ENCODE assay signal across 22 cellular contexts in the genomic region with DNA sequence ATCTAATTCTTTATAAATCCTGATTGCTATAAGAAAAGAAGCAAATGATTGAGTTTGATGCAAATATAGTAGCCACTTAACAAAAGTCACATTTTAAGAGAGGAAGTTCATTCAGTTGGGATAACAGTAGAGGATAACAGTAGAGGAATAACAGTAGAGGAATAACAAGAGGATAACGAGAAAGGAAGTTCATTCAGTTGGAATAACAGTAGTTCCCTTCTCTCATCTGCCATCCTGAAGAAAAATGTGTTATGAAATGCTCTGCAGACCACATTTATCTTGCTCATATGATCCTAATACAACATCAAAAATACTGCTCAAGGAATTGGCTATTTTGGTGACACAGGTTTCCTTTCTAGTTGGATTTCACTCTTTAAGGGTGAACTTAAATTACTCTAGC.
A peak's percentile ranks its signal among the peaks of the same experiment; 100 is the strongest.
DNase-seq lines count a peak whose midpoint lies in the region; ATAC-seq, FAIRE-seq and TF ChIP-seq lines count a peak whose summit lies in the region.
"Had no signal": no experiment of that assay in that cellular context is flagged by ENCODE, and none has a peak within 500 bp of the region (broad histone marks: within the 10 kb centered on the region; RNA-seq: fewer than 3 reads in every experiment).

No MANE protein-coding gene starts in this region.

- TF ChIP-seq CTCF in astrocyte (IDR thresholded peaks at IDR 0.05; ENCODE audit: insufficient read depth, low read depth, low read length) (no peak), gastroesophageal sphincter (IDR thresholded peaks at IDR 0.05) (no peak), natural killer cell (IDR thresholded peaks at IDR 0.05) (no peak)

- no peaks in the 10 kb centered on the region for H3K9me3 ChIP-seq in astrocyte (ENCODE audit: insufficient read depth, low read depth, low read length)
- no peaks in the 10 kb centered on the region for H3K9me3 ChIP-seq in iPS-20b (ENCODE audit: insufficient read depth, low read depth, low read length)
- H3K9me3 ChIP-seq in gastroesophageal sphincter: no peaks in the 10 kb centered on the region
- H3K9me3 ChIP-seq: A549, Caco-2 had no signal

- TF ChIP-seq POLR2A in H54 (IDR thresholded peaks at IDR 0.05; ENCODE audit: low read depth, low read length) (no peak), gastroesophageal sphincter (IDR thresholded peaks at IDR 0.05) (no peak)

- FAIRE-seq in H54 (lab: Jason Lieb, UNC): peak; percentile 43
- FAIRE-seq in astrocyte (lab: Jason Lieb, UNC): peak; percentile 43
- FAIRE-seq: A549, GM12892, GM18507 had no signal

- H3K36me3 Mint-ChIP-seq in astrocyte (ENCODE audit: low read depth, unreplicated experiment): no peaks in the 10 kb centered on the region
- no peaks in the 10 kb centered on the region for H3K36me3 Mint-ChIP-seq in natural killer cell

- H3K27ac Mint-ChIP-seq in astrocyte (ENCODE audit: unreplicated experiment) (no peak overlapping the region), natural killer cell (no peak overlapping the region)
- H3K27ac Mint-ChIP-seq: CD4-positive, alpha-beta T cell had no signal

- H3K27me3 Mint-ChIP-seq in astrocyte (ENCODE audit: low read depth, unreplicated experiment) (no peaks in the 10 kb centered on the region), natural killer cell (ENCODE audit: low read depth in 2 of 2) (no peaks in the 10 kb centered on the region)
- H3K27me3 Mint-ChIP-seq: CD4-positive, alpha-beta T cell had no signal

- DNase-seq in NCI-H2171 treated with DMSO at 0.1 percent for 48 hours (lab: John Stamatoyannopoulos, UW) (peak; percentile 8), NCI-H2171 (lab: John Stamatoyannopoulos, UW) (no peak), H54 (ENCODE audit: insufficient read length, low spot score) (no peak), astrocyte (ENCODE audit: low read depth) (no peak), OCI-M2 (lab: John Stamatoyannopoulos, UW; ENCODE audit: unreplicated experiment) (no peak), natural killer cell (no peak)
- DNase-seq: AML-193; Caco-2; CD4-positive, alpha-beta T cell; DMS153; DMS79; GDM1; HCEC 1CT; IMR-90 had no signal

- H3K4me1 ChIP-seq in astrocyte (ENCODE audit: insufficient read depth, low read length) (peaks cover 17% of the 10 kb centered on the region), iPS-20b (ENCODE audit: insufficient read depth, low read length) (peaks cover 36% of the 10 kb centered on the region; the same call in 1 of the 2 replicates), gastroesophageal sphincter (no peaks in the 10 kb centered on the region)
- H3K4me1 ChIP-seq: A549, Caco-2 had no signal

- H2AFZ ChIP-seq in astrocyte (ENCODE audit: low read depth, low read length): no peak overlapping the region

- ATAC-seq in gastroesophageal sphincter: no peak
- no peak for ATAC-seq in natural killer cell
- ATAC-seq: A549 had no signal

- H3K27me3 ChIP-seq in astrocyte (ENCODE audit: insufficient read depth, low read length): no peaks in the 10 kb centered on the region
- no peaks in the 10 kb centered on the region for H3K27me3 ChIP-seq in iPS-20b (ENCODE audit: insufficient read depth, low read length)
- no peaks in the 10 kb centered on the region for H3K27me3 ChIP-seq in gastroesophageal sphincter

- H3K9me3 Mint-ChIP-seq in astrocyte (ENCODE audit: unreplicated experiment): no peaks in the 10 kb centered on the region
- peaks cover 2 to 4% of the 10 kb centered on the region in 2 donors for H3K9me3 Mint-ChIP-seq in natural killer cell
- H3K9me3 Mint-ChIP-seq: CD4-positive, alpha-beta T cell had no signal

- intact Hi-C loops in natural killer cell (cut with micrococcal nuclease): no loop called here

- no peaks in the 10 kb centered on the region for H3K79me2 ChIP-seq in astrocyte (ENCODE audit: insufficient read depth, low read length)

- H3K9ac ChIP-seq in astrocyte (ENCODE audit: low read length) (no peak overlapping the region), iPS-20b (ENCODE audit: low read depth, low read length) (0 out of 2 replicates have a peak overlapping the region, but pooled peaks have one; percentile 2)

- H3K4me3 Mint-ChIP-seq in astrocyte (ENCODE audit: unreplicated experiment) (no peak overlapping the region), natural killer cell (no peak overlapping the region)
- H3K4me3 Mint-ChIP-seq: CD4-positive, alpha-beta T cell had no signal

- H3K4me2 ChIP-seq in astrocyte (ENCODE audit: low read length): no peak overlapping the region
- H3K4me2 ChIP-seq: A549 had no signal

- no peak overlapping the region for H3K4me3 ChIP-seq in astrocyte (ENCODE audit: insufficient read depth, low read depth, low read length)
- no peak overlapping the region; the same call in 1 of the 2 replicates for H3K4me3 ChIP-seq in iPS-20b (ENCODE audit: low read length)
- H3K4me3 ChIP-seq in gastroesophageal sphincter: no peak overlapping the region
- H3K4me3 ChIP-seq: A549 had no signal

- TF ChIP-seq EP300 in gastroesophageal sphincter (IDR thresholded peaks at IDR 0.05): no peak

- H4K20me1 ChIP-seq in astrocyte (ENCODE audit: insufficient read depth, low read length): no peaks in the 10 kb centered on the region

- H3K27ac ChIP-seq in astrocyte (ENCODE audit: low read depth, low read length) (no peak overlapping the region), iPS-20b (ENCODE audit: low read length) (peak overlapping the region; percentile 39), gastroesophageal sphincter (no peak overlapping the region)
- H3K27ac ChIP-seq: 22Rv1, A549, C4-2B, HL-60 had no signal

- H3K4me1 Mint-ChIP-seq in astrocyte (ENCODE audit: low read depth, unreplicated experiment) (peaks cover 7% of the 10 kb centered on the region), natural killer cell (no peaks in the 10 kb centered on the region)

- WGBS in gastroesophageal sphincter (ENCODE audit: low coverage in 1 of 2), 2 donors: 15 to 56% methylated on average over 1 of the region's 1 CpG

- H3K36me3 ChIP-seq in astrocyte (ENCODE audit: insufficient read depth, low read length) (no peaks in the 10 kb centered on the region), iPS-20b (ENCODE audit: insufficient read depth, low read depth, low read length) (no peaks in the 10 kb centered on the region), gastroesophageal sphincter (no peaks in the 10 kb centered on the region)
